ENCODE assay signal across 9 cellular contexts in the genomic region with DNA sequence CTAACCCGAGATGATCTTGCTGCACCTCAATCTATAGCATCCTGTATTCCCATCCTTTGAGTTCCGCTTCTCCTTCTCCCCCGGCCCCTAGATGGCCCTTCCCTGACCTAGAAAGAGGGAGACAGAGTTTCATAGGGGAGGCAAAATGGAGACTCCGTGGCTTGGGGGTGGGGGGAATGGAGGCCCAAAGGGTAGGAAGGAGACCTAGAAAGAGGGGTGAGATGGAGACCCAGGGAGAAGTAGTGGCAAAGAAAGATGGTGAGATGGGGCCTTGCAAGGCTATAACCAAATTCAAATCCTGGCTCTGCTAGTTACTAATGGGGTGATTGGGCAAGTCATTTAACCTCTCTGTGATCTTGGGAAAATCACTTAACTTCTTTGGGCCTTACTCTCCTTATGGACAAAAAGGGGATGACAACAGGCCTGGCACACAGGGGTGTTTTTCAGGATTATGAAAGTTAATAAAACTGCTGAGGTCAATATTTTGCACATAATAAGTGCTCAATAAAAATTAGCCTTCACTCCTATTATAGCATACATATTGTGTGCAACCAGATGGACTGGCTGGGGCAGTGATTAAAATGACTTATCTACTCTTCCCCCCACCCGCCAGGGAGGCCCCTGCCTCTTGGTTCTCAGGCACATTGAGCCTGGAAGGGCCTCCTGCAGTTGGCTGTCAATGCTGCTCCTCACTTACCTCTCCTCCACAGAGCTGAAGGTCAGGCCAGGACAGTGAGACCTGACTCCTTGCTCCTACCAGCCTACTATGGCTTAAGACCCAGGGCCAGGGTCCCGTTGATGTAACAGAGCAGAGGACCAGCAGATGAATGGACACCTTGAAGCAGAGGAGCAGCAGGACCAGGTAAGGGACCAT. TPM values are rescaled to one million over a fixed set of nuclear protein-coding genes. Genes with fewer than 3 reads are reported as not detected.
DNase-seq lines count a peak whose midpoint lies in the region; ATAC-seq and TF ChIP-seq lines count a peak whose summit lies in the region.
"Had no signal": no experiment of that assay in that cellular context is flagged by ENCODE, and none has a peak within 500 bp of the region (broad histone marks: within the 10 kb centered on the region; RNA-seq: fewer than 3 reads in every experiment).

No MANE protein-coding gene starts in this region.

- H3K36me3 Mint-ChIP-seq in CD8-positive, alpha-beta T cell, result peaks cover 59% of the 10 kb centered on the region

- H3K27me3 Mint-ChIP-seq in CD8-positive, alpha-beta T cell (ENCODE audit: low read depth), result no peaks in the 10 kb centered on the region

- POLR2A ChIA-PET in CD8-positive, alpha-beta T cell (lab: Charles Lee), result interaction anchor here (0.8 to 6.1 kb wide), 14 partner anchors 11 to 345 kb away, joined by 3 to 78 read pairs (median 6); a partner anchor contains a TSS

- peak overlapping the region; percentile 99 for H3K27ac Mint-ChIP-seq in CD8-positive, alpha-beta T cell

- peaks cover 37% of the 10 kb centered on the region for H4K20me1 ChIP-seq in OCI-LY3 (ENCODE audit: insufficient read depth, low read length)

- H3K4me3 Mint-ChIP-seq in CD8-positive, alpha-beta T cell, result peak overlapping the region; percentile 97

- CTCF ChIA-PET in CD8-positive, alpha-beta T cell (lab: Charles Lee), result interaction anchor here (1.1 to 2.8 kb wide), 5 partner anchors 11 to 130 kb away, joined by 3 to 11 read pairs (median 3); no protein-coding TSS in a partner anchor

- H3K4me3 ChIP-seq in CD8-positive, alpha-beta T cell (ENCODE audit: low read depth, low read length), result peak overlapping the region; percentile 99
- H3K4me3 ChIP-seq in OCI-LY3 (ENCODE audit: low read length) (peak overlapping the region; percentile 96), endocrine pancreas (ENCODE audit: control insufficient read depth, insufficient read depth, low read length) (peak overlapping the region; percentile 28), neuron (ENCODE audit: low read length) (peak overlapping the region; percentile 96)

- DNase-seq in CD8-positive, alpha-beta T cell, result no peak
- no peak for DNase-seq in left colon
- no peak for DNase-seq in stimulated activated CD4-positive, alpha-beta T cell treated with anti-CD3 and anti-CD28 coated beads, Interleukin-2, amount 100 ng/mL, for 48 hours
- DNase-seq in effector CD4-positive, alpha-beta T cell, result no peak

- peaks cover 27% of the 10 kb centered on the region for H3K36me3 ChIP-seq in CD8-positive, alpha-beta T cell (ENCODE audit: insufficient read depth, low read length)
- peaks cover 37% of the 10 kb centered on the region for H3K36me3 ChIP-seq in OCI-LY3 (replicated peaks; ENCODE audit: low read depth, low read length)
- peaks cover 3% of the 10 kb centered on the region for H3K36me3 ChIP-seq in endocrine pancreas (ENCODE audit: control insufficient read depth, insufficient read depth, low read length)
- peaks cover 30% of the 10 kb centered on the region for H3K36me3 ChIP-seq in neuron (ENCODE audit: insufficient read depth, low read length)

- H3K9me3 ChIP-seq in CD8-positive, alpha-beta T cell (ENCODE audit: low read length), result no peaks in the 10 kb centered on the region
- H3K9me3 ChIP-seq in OCI-LY3 (ENCODE audit: insufficient read depth, low read length) (no peaks in the 10 kb centered on the region), endocrine pancreas (ENCODE audit: control insufficient read depth, low read length) (no peaks in the 10 kb centered on the region), neuron (ENCODE audit: low read length) (no peaks in the 10 kb centered on the region)

- ATAC-seq in CD8-positive, alpha-beta T cell, result no peak
- ATAC-seq in left colon (no peak), GM19397 (IDR thresholded peaks at IDR 0.05; ENCODE audit: unreplicated experiment) (no peak)

- no peaks in the 10 kb centered on the region for H3K27me3 ChIP-seq in CD8-positive, alpha-beta T cell (ENCODE audit: insufficient read depth, low read length)
- no peaks in the 10 kb centered on the region for H3K27me3 ChIP-seq in OCI-LY3 (ENCODE audit: low read depth, low read length)
- no peaks in the 10 kb centered on the region for H3K27me3 ChIP-seq in endocrine pancreas (ENCODE audit: control insufficient read depth, insufficient read depth, low read length)
- H3K27me3 ChIP-seq in neuron (ENCODE audit: insufficient read depth, low read length), result no peaks in the 10 kb centered on the region

- peak overlapping the region; percentile 92 for H3K27ac ChIP-seq in CD8-positive, alpha-beta T cell (ENCODE audit: low read depth, low read length)
- H3K27ac ChIP-seq in OCI-LY3 (ENCODE audit: low read length), result peak overlapping the region; percentile 74

- H2AFZ ChIP-seq in OCI-LY3 (ENCODE audit: low read depth, low read length) (peak overlapping the region; percentile 59; the same call in 1 of the 2 replicates), neuron (ENCODE audit: low read depth, low read length) (no peak overlapping the region)

- H3K9ac ChIP-seq in OCI-LY3 (ENCODE audit: low read length) (peak overlapping the region; percentile 97), endocrine pancreas (ENCODE audit: control insufficient read depth, insufficient read depth, low read length) (peak overlapping the region; percentile 52)

- H3K79me2 ChIP-seq in OCI-LY3 (ENCODE audit: low read length), result peaks cover 60% of the 10 kb centered on the region

- peaks cover 42% of the 10 kb centered on the region for H3K4me1 ChIP-seq in CD8-positive, alpha-beta T cell (ENCODE audit: insufficient read depth, low read length)
- peaks cover 41% of the 10 kb centered on the region for H3K4me1 ChIP-seq in OCI-LY3 (ENCODE audit: low read length)
- H3K4me1 ChIP-seq in endocrine pancreas (ENCODE audit: control insufficient read depth, insufficient read depth, low read length), result peaks cover 11% of the 10 kb centered on the region
- H3K4me1 ChIP-seq in neuron (ENCODE audit: insufficient read depth, low read length), result peaks cover 40% of the 10 kb centered on the region

- TF ChIP-seq CTCF in CD8-positive, alpha-beta T cell (IDR thresholded peaks at IDR 0.05), result no peak
- TF ChIP-seq CTCF in OCI-LY3 (IDR thresholded peaks at IDR 0.05; ENCODE audit: low read depth, low read length), result no peak

- H3K4me1 Mint-ChIP-seq in CD8-positive, alpha-beta T cell (ENCODE audit: low read depth), result peaks cover 62% of the 10 kb centered on the region

- peak overlapping the region; percentile 86 for H3K4me2 ChIP-seq in OCI-LY3 (ENCODE audit: low read length)

- H3K9me3 Mint-ChIP-seq in CD8-positive, alpha-beta T cell, result no peaks in the 10 kb centered on the region

- intact Hi-C loops in CD8-positive, alpha-beta T cell (cut with DNase I, micrococcal nuclease), result loop anchor here (1.0 to 5.0 kb wide), 5 partner anchors 17 to 288 kb away; a partner anchor contains a TSS
- intact Hi-C loops in left colon (cut with DNase I, micrococcal nuclease), result no loop called here

RNA-seq across cellular contexts. Expression of a gene that starts 0.6 kb away (rescaled TPM):
- 10 to 100 TPM; 15.6 to 17.6 TPM for total RNA-seq in CD8-positive, alpha-beta T cell
- total RNA-seq in left colon, result 10 to 100 TPM; 45.1 to 51.0 TPM

RNA-seq across cellular contexts. Expression of a gene that starts 1.0 kb away (rescaled TPM):
- 1,000 to 10,000 TPM; 2,604 to 2,657 TPM for total RNA-seq in CD8-positive, alpha-beta T cell
- 1,000 to 10,000 TPM; 1,328 to 1,333 TPM for total RNA-seq in left colon

RNA-seq across cellular contexts. Expression of a gene that starts 5.1 kb away (rescaled TPM):
- total RNA-seq in CD8-positive, alpha-beta T cell, result 1 to 10 TPM; 2.5 to 3.1 TPM
- 100 to 1,000 TPM; 180 to 247 TPM for total RNA-seq in left colon

RNA-seq across cellular contexts. Expression of a gene that starts 13.4 kb away (rescaled TPM):
- not detected for total RNA-seq in CD8-positive, alpha-beta T cell
- total RNA-seq in left colon, result not detected
- total RNA-seq: lung microvascular endothelial cell had no signal

RNA-seq across cellular contexts. Expression of a gene that starts 17.2 kb away (rescaled TPM):
- 10 to 100 TPM; 24.8 to 25.6 TPM for total RNA-seq in CD8-positive, alpha-beta T cell
- 10 to 100 TPM in 1 of 2 donors, 1 to 10 TPM in 1; 6.9 to 14.6 TPM for total RNA-seq in left colon

Comparison
In these comparisons a context has a peak if more than half of its experiments do, and no peak if none do; other contexts are left out.
1. H3K4me3 ChIP-seq: peak in every context shown above with its lines; median percentile 99 in CD8-positive, alpha-beta T cell; 96 in OCI-LY3; 96 in neuron; 28 in endocrine pancreas.
2. RNA of a gene that starts 5.1 kb away (total RNA-seq): 180 to 247 TPM in left colon; 2.5 to 3.1 TPM in CD8-positive, alpha-beta T cell; every median in the first group is over 10 times any median in the second.
3. intact Hi-C loops: an anchor here in CD8-positive, alpha-beta T cell (1.0 to 5.0 kb wide); none called in left colon.